In the genomic region with DNA sequence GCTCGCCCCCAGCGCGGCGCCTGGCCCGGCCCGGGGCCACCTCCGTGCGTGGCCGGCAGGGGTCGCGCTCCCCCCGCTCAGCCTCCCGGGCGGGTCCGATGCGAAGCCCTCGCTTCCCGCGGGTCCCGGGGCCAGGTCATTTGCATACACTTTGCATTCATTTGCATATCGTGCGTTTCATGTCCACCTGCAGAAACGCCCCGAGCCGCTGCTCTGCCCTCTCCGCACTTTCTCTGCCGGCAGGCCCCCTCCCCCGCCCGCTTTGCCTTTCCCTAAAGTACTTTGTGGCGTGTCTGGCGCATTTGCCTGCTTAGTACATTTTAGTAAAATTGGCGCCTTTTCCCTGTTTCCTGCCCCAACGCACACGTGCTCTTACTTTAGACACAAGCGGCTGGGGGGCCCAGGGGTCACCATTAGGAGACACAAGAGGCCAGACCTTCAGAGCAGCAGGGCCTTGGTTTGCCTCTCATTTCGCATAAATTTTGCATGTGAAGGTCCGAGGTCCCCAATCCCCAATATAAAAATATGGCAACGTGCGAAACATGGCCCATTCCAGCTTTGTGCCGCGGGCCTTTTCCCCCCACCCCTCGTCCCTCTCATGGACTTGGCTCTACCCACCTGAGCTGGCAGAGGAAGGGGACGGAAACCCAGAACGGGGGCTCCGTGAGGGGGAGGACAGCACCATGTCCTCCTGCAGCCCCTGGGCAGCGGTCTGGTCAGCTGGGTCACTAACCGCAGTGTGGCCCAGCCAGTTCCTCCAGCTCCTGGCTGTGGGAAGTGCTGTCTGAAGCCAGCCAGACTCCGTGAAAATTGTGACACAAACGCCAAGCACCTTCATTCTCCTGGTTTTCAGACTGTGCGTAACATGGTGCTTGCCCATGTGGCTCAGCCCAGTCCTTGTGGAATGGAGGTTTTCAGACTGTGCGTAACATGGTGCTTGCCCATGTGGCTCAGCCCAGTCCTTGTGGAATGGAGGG, we compare ENCODE assay signal across 8 cellular contexts.
DNase-seq lines count a peak whose midpoint lies in the region; ATAC-seq and TF ChIP-seq lines count a peak whose summit lies in the region.

No MANE protein-coding gene starts in this region.

- peak; percentile 42 for ATAC-seq in HG02610 (IDR thresholded peaks at IDR 0.05; ENCODE audit: unreplicated experiment)

- H3K27ac ChIP-seq in iPS-20b (ENCODE audit: low read length), result no peak overlapping the region

- POLR2A ChIA-PET in GM10248 (lab: Yijun Ruan, JAX), result no interaction called here

- H3K9ac ChIP-seq in adipocyte (ENCODE audit: low read length), result no peak overlapping the region
- no peak overlapping the region for H3K9ac ChIP-seq in iPS-20b (ENCODE audit: low read depth, low read length)

- DNase-seq in GM10248 (ENCODE audit: extremely low spot score) (peak; percentile 89), SW480 (ENCODE audit: low spot score) (peak; percentile 25), adipocyte (ENCODE audit: low read depth) (peak; percentile 57), NCI-H510A treated with DMSO at 0.1 percent for 48 hours (lab: John Stamatoyannopoulos, UW) (no peak), NK-92 (lab: John Stamatoyannopoulos, UW; ENCODE audit: unreplicated experiment) (no peak)
- peak in 2 of 3 donors; percentile 21 to 58 for DNase-seq in stimulated activated CD4-positive, alpha-beta T cell treated with anti-CD3 and anti-CD28 coated beads, TNF-alpha, amount 100 ng/mL, for 1 hour (ENCODE audit: low read depth in 3 of 3, low spot score in 1 of 3)

- TF ChIP-seq CTCF in GM10248 (IDR thresholded peaks at IDR 0.05; ENCODE audit: control extremely low read depth, extremely low read depth, low read depth, missing control alignments), result peak; percentile 79

- no peak overlapping the region for H3K4me3 ChIP-seq in adipocyte (ENCODE audit: low read length)
- H3K4me3 ChIP-seq in iPS-20b (ENCODE audit: low read length), result peak overlapping the region; percentile 31; the same call in 1 of the 2 replicates

- H3K27me3 ChIP-seq in adipocyte (replicated peaks; ENCODE audit: control insufficient read depth, insufficient read depth, low read length), result peaks cover 73% of the 10 kb centered on the region
- peaks cover 48% of the 10 kb centered on the region for H3K27me3 ChIP-seq in iPS-20b (ENCODE audit: insufficient read depth, low read length)

- H3K9me3 ChIP-seq in adipocyte (ENCODE audit: control insufficient read depth, low read length), result no peaks in the 10 kb centered on the region
- H3K9me3 ChIP-seq in iPS-20b (ENCODE audit: insufficient read depth, low read depth, low read length), result no peaks in the 10 kb centered on the region

- CTCF ChIA-PET in GM10248 (lab: Yijun Ruan, JAX), result interaction anchor here (0.9 to 4.3 kb wide), 10 partner anchors 12 to 274 kb away, joined by 3 to 31 read pairs (median 4); no protein-coding TSS in a partner anchor

- peaks cover 6% of the 10 kb centered on the region for H3K4me1 ChIP-seq in adipocyte (ENCODE audit: control insufficient read depth, insufficient read depth, low read length)
- H3K4me1 ChIP-seq in iPS-20b (ENCODE audit: insufficient read depth, low read length), result no peaks in the 10 kb centered on the region

- H3K36me3 ChIP-seq in adipocyte (ENCODE audit: control insufficient read depth, insufficient read depth, low read length, severe bottlenecking), result no peaks in the 10 kb centered on the region
- H3K36me3 ChIP-seq in iPS-20b (ENCODE audit: insufficient read depth, low read depth, low read length), result no peaks in the 10 kb centered on the region

Comparison
In these comparisons a context has a peak if more than half of its experiments do, and no peak if none do; other contexts are left out.
1. DNase-seq: peak in GM10248 (single experiment), SW480 (single experiment), adipocyte (single experiment) and stimulated activated CD4-positive, alpha-beta T cell treated with anti-CD3 and anti-CD28 coated beads, TNF-alpha, amount 100 ng/mL, for 1 hour (2 of 3); none in NCI-H510A treated with DMSO at 0.1 percent for 48 hours (single experiment) and NK-92 (single experiment).